1 cellular context compared by ENCODE assay signal in the genomic region with DNA sequence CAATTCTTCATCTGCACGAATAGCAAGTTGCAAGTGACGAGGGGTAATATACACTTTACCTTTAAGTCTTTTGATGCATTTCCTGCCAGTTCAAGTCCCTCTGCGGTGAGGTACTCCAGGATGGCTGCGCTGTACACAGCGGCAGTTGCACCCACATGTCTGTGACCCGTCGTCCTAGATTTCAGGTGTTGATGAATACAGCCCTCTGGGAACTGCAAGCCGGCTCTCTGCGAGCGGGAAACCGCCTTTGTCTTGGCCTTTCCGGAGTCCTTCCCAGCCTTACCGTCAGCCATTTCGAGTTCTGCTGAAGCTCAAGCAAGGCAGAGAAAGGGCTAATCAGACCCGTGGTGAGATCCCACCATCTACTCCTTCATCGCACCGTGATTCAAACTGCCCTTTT.
TF ChIP-seq lines count a peak whose summit lies in the region.

No MANE protein-coding gene starts in this region.

TF ChIP-seq in GM23338, 12 proteins besides CTCF, POLR2A, EP300 and RAD21 (continued from another document):
- TF ChIP-seq ZNF462 (CRISPR knock-in tag; IDR thresholded peaks at IDR 0.05) (no peak), JUNB (IDR thresholded peaks at IDR 0.05; ENCODE audit: unreplicated experiment) (no peak), ETS1 (IDR thresholded peaks at IDR 0.05) (no peak), EZH2 (IDR thresholded peaks at IDR 0.05; ENCODE audit: low read depth, unreplicated experiment) (no peak), ZNF331 (CRISPR knock-in tag; IDR thresholded peaks at IDR 0.05; ENCODE audit: low read depth) (no peak), POLR2AphosphoS5 (IDR thresholded peaks at IDR 0.05; ENCODE audit: low read depth) (no peak), STAT1 (IDR thresholded peaks at IDR 0.05; ENCODE audit: unreplicated experiment) (no peak), CREB1 (CRISPR knock-in tag; IDR thresholded peaks at IDR 0.05; ENCODE audit: low read depth) (no peak), NANOG (IDR thresholded peaks at IDR 0.05; ENCODE audit: borderline replicate concordance) (no peak)
TF ChIP-seq in GM23338: peak in this region for 0.
